Comparison of ENCODE assay signal across 22 cellular contexts in genomic region chr4:160175064-160175643, GRCh38.
A peak's percentile ranks its signal among the peaks of the same experiment; 100 is the strongest.
DNase-seq lines count a peak whose midpoint lies in the region; TF ChIP-seq lines count a peak whose summit lies in the region.
"Had no signal": no experiment of that assay in that cellular context is flagged by ENCODE, and none has a peak within 500 bp of the region (broad histone marks: within the 10 kb centered on the region; RNA-seq: fewer than 3 reads in every experiment).

No MANE protein-coding gene starts in this region.

- H3K27ac Mint-ChIP-seq in endodermal cell (no peak overlapping the region), CD14-positive monocyte (no peak overlapping the region)
- H3K27ac Mint-ChIP-seq: activated naive CD8-positive, alpha-beta T cell treated with anti-CD3 and anti-CD28 coated beads, Interleukin-2, amount 10 ng/mL, durations not matched to agents 7 days and 5 days; T-helper 2 cell treated with Interferon-gamma antibody and Interleukin-4, amounts not matched to agents 5 μg/mL and 100 μg/mL, for 36 hours had no signal

- DNase-seq in H4 (ENCODE audit: low spot score) (peak; percentile 54), M059J (ENCODE audit: low read depth) (peak; percentile 1), endodermal cell (peak; percentile 39), renal cortical epithelial cell (ENCODE audit: low read depth) (peak; percentile 50), NCI-H69 (lab: John Stamatoyannopoulos, UW) (no peak), CD14-positive monocyte (ENCODE audit: low spot score) (no peak), DMS79 (lab: John Stamatoyannopoulos, UW) (no peak)
- DNase-seq: activated CD4-positive, alpha-beta T cell treated with anti-CD3 and anti-CD28 coated beads for 48 hours; activated naive CD8-positive, alpha-beta T cell treated with anti-CD3 and anti-CD28 coated beads, Interleukin-2, amount 10 ng/mL, durations not matched to agents 7 days and 5 days; C1 segment of cervical spinal cord; caudate nucleus; gastrocnemius medialis; GOT3; NCI-H1105; NCI-H2171; sigmoid colon; SJCRH30; stimulated activated CD4-positive, alpha-beta T cell treated with anti-CD3 and anti-CD28 coated beads, Interleukin-4, amount 100 ng/mL, for 1 hour; stimulated activated CD8-positive, alpha-beta memory T cell treated with anti-CD3 and anti-CD28 coated beads, Interleukin-4, amount 100 ng/mL, for 48 hours had no signal

- no peaks in the 10 kb centered on the region for H3K4me1 Mint-ChIP-seq in endodermal cell
- no peaks in the 10 kb centered on the region for H3K4me1 Mint-ChIP-seq in CD14-positive monocyte
- H3K4me1 Mint-ChIP-seq: activated naive CD8-positive, alpha-beta T cell treated with anti-CD3 and anti-CD28 coated beads, Interleukin-2, amount 10 ng/mL, durations not matched to agents 7 days and 5 days; neural crest cell had no signal

- no peaks in the 10 kb centered on the region for H3K27me3 Mint-ChIP-seq in endodermal cell (ENCODE audit: insufficient read depth)
- H3K27me3 Mint-ChIP-seq in CD14-positive monocyte (ENCODE audit: low read depth in 3 of 3) = no peaks in the 10 kb centered on the region
- H3K27me3 Mint-ChIP-seq: activated naive CD8-positive, alpha-beta T cell treated with anti-CD3 and anti-CD28 coated beads, Interleukin-2, amount 10 ng/mL, durations not matched to agents 7 days and 5 days had no signal

- TF ChIP-seq CTCF in endodermal cell (conservative IDR thresholded peaks at IDR 0.05) = peak; percentile 13
- TF ChIP-seq CTCF in CD14-positive monocyte (IDR thresholded peaks at IDR 0.05) = no peak

- H3K27me3 ChIP-seq in endodermal cell (ENCODE audit: control insufficient read depth, insufficient read depth, low read length, poor library complexity, severe bottlenecking) = no peaks in the 10 kb centered on the region
- H3K27me3 ChIP-seq: gastrocnemius medialis, sigmoid colon, SJCRH30 had no signal

- no peak overlapping the region for H3K9ac ChIP-seq in endodermal cell (ENCODE audit: extremely low read depth, low read length, poor library complexity, severe bottlenecking)

- H3K36me3 Mint-ChIP-seq in endodermal cell (ENCODE audit: low read depth) = peaks cover 3% of the 10 kb centered on the region
- H3K36me3 Mint-ChIP-seq in CD14-positive monocyte = no peaks in the 10 kb centered on the region
- H3K36me3 Mint-ChIP-seq: activated naive CD8-positive, alpha-beta T cell treated with anti-CD3 and anti-CD28 coated beads, Interleukin-2, amount 10 ng/mL, durations not matched to agents 7 days and 5 days had no signal

- H3K4me1 ChIP-seq in endodermal cell (ENCODE audit: control insufficient read depth, insufficient read depth, low read length) = no peaks in the 10 kb centered on the region
- H3K4me1 ChIP-seq: gastrocnemius medialis, sigmoid colon had no signal

- peaks cover 7% of the 10 kb centered on the region for H3K9me3 Mint-ChIP-seq in endodermal cell
- H3K9me3 Mint-ChIP-seq in CD14-positive monocyte = peaks cover 0 to 9% (median under 1%) of the 10 kb centered on the region in 7 donors

- intact Hi-C loops in CD14-positive monocyte (cut with micrococcal nuclease) = no loop called here

- 82% methylated on average over 8 of the region's 8 CpGs; no CpG with 5 or more reads in 1 of the 2 experiments for WGBS in endodermal cell (ENCODE audit: insufficient coverage in 1 of 2, insufficient read length in 1 of 2), 2 experiments

- H3K4me3 Mint-ChIP-seq in endodermal cell (no peak overlapping the region), CD14-positive monocyte (no peak overlapping the region)
- H3K4me3 Mint-ChIP-seq: activated naive CD8-positive, alpha-beta T cell treated with anti-CD3 and anti-CD28 coated beads, Interleukin-2, amount 10 ng/mL, durations not matched to agents 7 days and 5 days; neural crest cell; T-helper 2 cell treated with Interferon-gamma antibody and Interleukin-4, amounts not matched to agents 5 μg/mL and 100 μg/mL, for 36 hours had no signal

- H3K27ac ChIP-seq in endodermal cell (ENCODE audit: low read depth, low read length) = no peak overlapping the region
- H3K27ac ChIP-seq: gastrocnemius medialis, sigmoid colon, SJCRH30 had no signal

- no peaks in the 10 kb centered on the region for H3K36me3 ChIP-seq in endodermal cell (ENCODE audit: control insufficient read depth, insufficient read depth, low read length)
- H3K36me3 ChIP-seq: gastrocnemius medialis, sigmoid colon, SJCRH30 had no signal

- H3K9me3 ChIP-seq in endodermal cell (ENCODE audit: control insufficient read depth, low read length) = peaks cover 11% of the 10 kb centered on the region
- H3K9me3 ChIP-seq: gastrocnemius medialis, sigmoid colon, SJCRH30 had no signal

- H3K4me3 ChIP-seq in endodermal cell (ENCODE audit: low read length) = no peak overlapping the region
- H3K4me3 ChIP-seq: gastrocnemius medialis, K562, sigmoid colon, SJCRH30 had no signal

Comparison
In these comparisons a context has a peak if more than half of its experiments do, and no peak if none do; other contexts are left out.
1. DNase-seq: peak in H4 (single experiment), M059J (single experiment), endodermal cell (single experiment) and renal cortical epithelial cell (single experiment); none in NCI-H69 (single experiment), CD14-positive monocyte (single experiment) and DMS79 (single experiment).